1 cellular context compared by ENCODE assay signal in genomic region chr3:197547618-197548017, GRCh38.
TF ChIP-seq lines count a peak whose summit lies in the region.

No MANE protein-coding gene starts in this region.

TF ChIP-seq in HepG2, 621 proteins besides CTCF, POLR2A, EP300 and RAD21 (continued from another document and continues in another):
- TF ChIP-seq ZNF724P (CRISPR knock-in tag; IDR thresholded peaks at IDR 0.05; ENCODE audit: borderline replicate concordance) (no peak), ZNF501 (CRISPR knock-in tag; IDR thresholded peaks at IDR 0.05) (0 out of 2 replicates have a peak, but pooled peaks have one; percentile 41), TCF12 (IDR thresholded peaks at IDR 0.05) (no peak), TCF12 (CRISPR knock-in tag; IDR thresholded peaks at IDR 0.05) (no peak), ZNF761 (CRISPR knock-in tag; conservative IDR thresholded peaks at IDR 0.05) (no peak), ZNF263 (CRISPR knock-in tag; IDR thresholded peaks at IDR 0.05) (peak; percentile 92), TAF1 (CRISPR knock-in tag; IDR thresholded peaks at IDR 0.05) (no peak), CAMTA2 (CRISPR knock-in tag; IDR thresholded peaks at IDR 0.05; ENCODE audit: borderline replicate concordance) (no peak), NR2F2 (IDR thresholded peaks at IDR 0.05; ENCODE audit: borderline replicate concordance, low read depth) (no peak), ZFX (CRISPR knock-in tag; IDR thresholded peaks at IDR 0.05; ENCODE audit: low read depth) (peak; percentile 41; the same call in 1 of the 2 replicates), ZNF17 (CRISPR knock-in tag; IDR thresholded peaks at IDR 0.05) (no peak), PATZ1 (CRISPR knock-in tag; IDR thresholded peaks at IDR 0.05) (peak; percentile 48; the same call in 1 of the 2 replicates), STAG1 (CRISPR knock-in tag; IDR thresholded peaks at IDR 0.05) (peak; percentile 91), KLF9 (CRISPR knock-in tag; IDR thresholded peaks at IDR 0.05; ENCODE audit: low read depth) (no peak), TP53 (CRISPR knock-in tag; conservative IDR thresholded peaks at IDR 0.05) (no peak), DMTF1 (CRISPR knock-in tag; IDR thresholded peaks at IDR 0.05) (no peak), ZNF563 (CRISPR knock-in tag; IDR thresholded peaks at IDR 0.05) (no peak), ZNF709 (CRISPR knock-in tag; IDR thresholded peaks at IDR 0.05) (no peak), MAFF (IDR thresholded peaks at IDR 0.05; ENCODE audit: low read depth, low read length) (no peak), ZKSCAN8 (CRISPR knock-in tag; IDR thresholded peaks at IDR 0.05; ENCODE audit: borderline replicate concordance) (no peak), ZEB1 (IDR thresholded peaks at IDR 0.05; ENCODE audit: insufficient replicate concordance, low read depth) (no peak), ZFYVE20 (CRISPR knock-in tag; IDR thresholded peaks at IDR 0.05; ENCODE audit: borderline replicate concordance, low read depth) (no peak), HNF1B (CRISPR knock-in tag; IDR thresholded peaks at IDR 0.05) (0 out of 2 replicates have a peak, but pooled peaks have one; percentile 55), RFX5 (IDR thresholded peaks at IDR 0.05; ENCODE audit: low read depth, low read length) (no peak), ATF7-NPFF (CRISPR knock-in tag; IDR thresholded peaks at IDR 0.05; ENCODE audit: low read depth) (no peak)
- TF ChIP-seq, protein P1, sequence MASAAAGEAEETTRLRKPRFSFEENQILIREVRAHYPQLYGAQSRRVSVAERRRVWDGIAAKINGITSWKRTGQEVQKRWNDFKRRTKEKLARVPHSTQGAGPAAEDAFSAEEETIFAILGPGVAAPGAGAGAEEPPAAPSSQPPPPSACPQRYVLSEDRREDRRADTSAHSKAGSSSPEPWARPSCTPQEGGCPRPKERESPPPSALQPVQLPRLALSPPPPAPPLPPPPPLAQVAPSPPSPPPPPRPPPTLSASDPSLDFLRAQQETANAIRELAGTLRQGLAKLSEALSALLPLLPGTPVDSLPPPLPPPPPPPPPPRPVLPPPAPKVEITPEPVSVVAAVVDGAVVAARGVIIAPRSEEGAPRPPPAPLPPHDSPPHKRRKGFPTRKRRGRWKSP (CRISPR knock-in tag; IDR thresholded peaks at IDR 0.05): no peak
- TF ChIP-seq, protein P2, sequence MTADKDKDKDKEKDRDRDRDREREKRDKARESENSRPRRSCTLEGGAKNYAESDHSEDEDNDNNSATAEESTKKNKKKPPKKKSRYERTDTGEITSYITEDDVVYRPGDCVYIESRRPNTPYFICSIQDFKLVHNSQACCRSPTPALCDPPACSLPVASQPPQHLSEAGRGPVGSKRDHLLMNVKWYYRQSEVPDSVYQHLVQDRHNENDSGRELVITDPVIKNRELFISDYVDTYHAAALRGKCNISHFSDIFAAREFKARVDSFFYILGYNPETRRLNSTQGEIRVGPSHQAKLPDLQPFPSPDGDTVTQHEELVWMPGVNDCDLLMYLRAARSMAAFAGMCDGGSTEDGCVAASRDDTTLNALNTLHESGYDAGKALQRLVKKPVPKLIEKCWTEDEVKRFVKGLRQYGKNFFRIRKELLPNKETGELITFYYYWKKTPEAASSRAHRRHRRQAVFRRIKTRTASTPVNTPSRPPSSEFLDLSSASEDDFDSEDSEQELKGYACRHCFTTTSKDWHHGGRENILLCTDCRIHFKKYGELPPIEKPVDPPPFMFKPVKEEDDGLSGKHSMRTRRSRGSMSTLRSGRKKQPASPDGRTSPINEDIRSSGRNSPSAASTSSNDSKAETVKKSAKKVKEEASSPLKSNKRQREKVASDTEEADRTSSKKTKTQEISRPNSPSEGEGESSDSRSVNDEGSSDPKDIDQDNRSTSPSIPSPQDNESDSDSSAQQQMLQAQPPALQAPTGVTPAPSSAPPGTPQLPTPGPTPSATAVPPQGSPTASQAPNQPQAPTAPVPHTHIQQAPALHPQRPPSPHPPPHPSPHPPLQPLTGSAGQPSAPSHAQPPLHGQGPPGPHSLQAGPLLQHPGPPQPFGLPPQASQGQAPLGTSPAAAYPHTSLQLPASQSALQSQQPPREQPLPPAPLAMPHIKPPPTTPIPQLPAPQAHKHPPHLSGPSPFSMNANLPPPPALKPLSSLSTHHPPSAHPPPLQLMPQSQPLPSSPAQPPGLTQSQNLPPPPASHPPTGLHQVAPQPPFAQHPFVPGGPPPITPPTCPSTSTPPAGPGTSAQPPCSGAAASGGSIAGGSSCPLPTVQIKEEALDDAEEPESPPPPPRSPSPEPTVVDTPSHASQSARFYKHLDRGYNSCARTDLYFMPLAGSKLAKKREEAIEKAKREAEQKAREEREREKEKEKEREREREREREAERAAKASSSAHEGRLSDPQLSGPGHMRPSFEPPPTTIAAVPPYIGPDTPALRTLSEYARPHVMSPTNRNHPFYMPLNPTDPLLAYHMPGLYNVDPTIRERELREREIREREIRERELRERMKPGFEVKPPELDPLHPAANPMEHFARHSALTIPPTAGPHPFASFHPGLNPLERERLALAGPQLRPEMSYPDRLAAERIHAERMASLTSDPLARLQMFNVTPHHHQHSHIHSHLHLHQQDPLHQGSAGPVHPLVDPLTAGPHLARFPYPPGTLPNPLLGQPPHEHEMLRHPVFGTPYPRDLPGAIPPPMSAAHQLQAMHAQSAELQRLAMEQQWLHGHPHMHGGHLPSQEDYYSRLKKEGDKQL (CRISPR knock-in tag; IDR thresholded peaks at IDR 0.05; ENCODE audit: low read depth): no peak
- TF ChIP-seq, protein P3, sequence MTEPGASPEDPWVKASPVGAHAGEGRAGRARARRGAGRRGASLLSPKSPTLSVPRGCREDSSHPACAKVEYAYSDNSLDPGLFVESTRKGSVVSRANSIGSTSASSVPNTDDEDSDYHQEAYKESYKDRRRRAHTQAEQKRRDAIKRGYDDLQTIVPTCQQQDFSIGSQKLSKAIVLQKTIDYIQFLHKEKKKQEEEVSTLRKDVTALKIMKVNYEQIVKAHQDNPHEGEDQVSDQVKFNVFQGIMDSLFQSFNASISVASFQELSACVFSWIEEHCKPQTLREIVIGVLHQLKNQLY (CRISPR knock-in tag; IDR thresholded peaks at IDR 0.05): no peak
- TF ChIP-seq, protein P4, sequence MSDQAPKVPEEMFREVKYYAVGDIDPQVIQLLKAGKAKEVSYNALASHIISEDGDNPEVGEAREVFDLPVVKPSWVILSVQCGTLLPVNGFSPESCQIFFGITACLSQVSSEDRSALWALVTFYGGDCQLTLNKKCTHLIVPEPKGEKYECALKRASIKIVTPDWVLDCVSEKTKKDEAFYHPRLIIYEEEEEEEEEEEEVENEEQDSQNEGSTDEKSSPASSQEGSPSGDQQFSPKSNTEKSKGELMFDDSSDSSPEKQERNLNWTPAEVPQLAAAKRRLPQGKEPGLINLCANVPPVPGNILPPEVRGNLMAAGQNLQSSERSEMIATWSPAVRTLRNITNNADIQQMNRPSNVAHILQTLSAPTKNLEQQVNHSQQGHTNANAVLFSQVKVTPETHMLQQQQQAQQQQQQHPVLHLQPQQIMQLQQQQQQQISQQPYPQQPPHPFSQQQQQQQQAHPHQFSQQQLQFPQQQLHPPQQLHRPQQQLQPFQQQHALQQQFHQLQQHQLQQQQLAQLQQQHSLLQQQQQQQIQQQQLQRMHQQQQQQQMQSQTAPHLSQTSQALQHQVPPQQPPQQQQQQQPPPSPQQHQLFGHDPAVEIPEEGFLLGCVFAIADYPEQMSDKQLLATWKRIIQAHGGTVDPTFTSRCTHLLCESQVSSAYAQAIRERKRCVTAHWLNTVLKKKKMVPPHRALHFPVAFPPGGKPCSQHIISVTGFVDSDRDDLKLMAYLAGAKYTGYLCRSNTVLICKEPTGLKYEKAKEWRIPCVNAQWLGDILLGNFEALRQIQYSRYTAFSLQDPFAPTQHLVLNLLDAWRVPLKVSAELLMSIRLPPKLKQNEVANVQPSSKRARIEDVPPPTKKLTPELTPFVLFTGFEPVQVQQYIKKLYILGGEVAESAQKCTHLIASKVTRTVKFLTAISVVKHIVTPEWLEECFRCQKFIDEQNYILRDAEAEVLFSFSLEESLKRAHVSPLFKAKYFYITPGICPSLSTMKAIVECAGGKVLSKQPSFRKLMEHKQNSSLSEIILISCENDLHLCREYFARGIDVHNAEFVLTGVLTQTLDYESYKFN (CRISPR knock-in tag; conservative IDR thresholded peaks at IDR 0.05): 0 out of 2 replicates have a peak, but pooled peaks have one; percentile 15
- TF ChIP-seq, protein P5, sequence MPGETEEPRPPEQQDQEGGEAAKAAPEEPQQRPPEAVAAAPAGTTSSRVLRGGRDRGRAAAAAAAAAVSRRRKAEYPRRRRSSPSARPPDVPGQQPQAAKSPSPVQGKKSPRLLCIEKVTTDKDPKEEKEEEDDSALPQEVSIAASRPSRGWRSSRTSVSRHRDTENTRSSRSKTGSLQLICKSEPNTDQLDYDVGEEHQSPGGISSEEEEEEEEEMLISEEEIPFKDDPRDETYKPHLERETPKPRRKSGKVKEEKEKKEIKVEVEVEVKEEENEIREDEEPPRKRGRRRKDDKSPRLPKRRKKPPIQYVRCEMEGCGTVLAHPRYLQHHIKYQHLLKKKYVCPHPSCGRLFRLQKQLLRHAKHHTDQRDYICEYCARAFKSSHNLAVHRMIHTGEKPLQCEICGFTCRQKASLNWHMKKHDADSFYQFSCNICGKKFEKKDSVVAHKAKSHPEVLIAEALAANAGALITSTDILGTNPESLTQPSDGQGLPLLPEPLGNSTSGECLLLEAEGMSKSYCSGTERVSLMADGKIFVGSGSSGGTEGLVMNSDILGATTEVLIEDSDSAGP (CRISPR knock-in tag; IDR thresholded peaks at IDR 0.05; ENCODE audit: borderline replicate concordance): peak; percentile 55; the same call in 1 of the 2 replicates
- TF ChIP-seq, protein P6, sequence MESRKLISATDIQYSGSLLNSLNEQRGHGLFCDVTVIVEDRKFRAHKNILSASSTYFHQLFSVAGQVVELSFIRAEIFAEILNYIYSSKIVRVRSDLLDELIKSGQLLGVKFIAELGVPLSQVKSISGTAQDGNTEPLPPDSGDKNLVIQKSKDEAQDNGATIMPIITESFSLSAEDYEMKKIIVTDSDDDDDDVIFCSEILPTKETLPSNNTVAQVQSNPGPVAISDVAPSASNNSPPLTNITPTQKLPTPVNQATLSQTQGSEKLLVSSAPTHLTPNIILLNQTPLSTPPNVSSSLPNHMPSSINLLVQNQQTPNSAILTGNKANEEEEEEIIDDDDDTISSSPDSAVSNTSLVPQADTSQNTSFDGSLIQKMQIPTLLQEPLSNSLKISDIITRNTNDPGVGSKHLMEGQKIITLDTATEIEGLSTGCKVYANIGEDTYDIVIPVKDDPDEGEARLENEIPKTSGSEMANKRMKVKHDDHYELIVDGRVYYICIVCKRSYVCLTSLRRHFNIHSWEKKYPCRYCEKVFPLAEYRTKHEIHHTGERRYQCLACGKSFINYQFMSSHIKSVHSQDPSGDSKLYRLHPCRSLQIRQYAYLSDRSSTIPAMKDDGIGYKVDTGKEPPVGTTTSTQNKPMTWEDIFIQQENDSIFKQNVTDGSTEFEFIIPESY (CRISPR knock-in tag; IDR thresholded peaks at IDR 0.05): 0 out of 2 replicates have a peak, but pooled peaks have one; percentile 13
- TF ChIP-seq, protein P7, sequence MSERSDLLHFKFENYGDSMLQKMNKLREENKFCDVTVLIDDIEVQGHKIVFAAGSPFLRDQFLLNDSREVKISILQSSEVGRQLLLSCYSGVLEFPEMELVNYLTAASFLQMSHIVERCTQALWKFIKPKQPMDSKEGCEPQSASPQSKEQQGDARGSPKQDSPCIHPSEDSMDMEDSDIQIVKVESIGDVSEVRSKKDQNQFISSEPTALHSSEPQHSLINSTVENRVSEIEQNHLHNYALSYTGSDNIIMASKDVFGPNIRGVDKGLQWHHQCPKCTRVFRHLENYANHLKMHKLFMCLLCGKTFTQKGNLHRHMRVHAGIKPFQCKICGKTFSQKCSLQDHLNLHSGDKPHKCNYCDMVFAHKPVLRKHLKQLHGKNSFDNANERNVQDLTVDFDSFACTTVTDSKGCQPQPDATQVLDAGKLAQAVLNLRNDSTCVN (CRISPR knock-in tag; IDR thresholded peaks at IDR 0.05; ENCODE audit: borderline replicate concordance): no peak
